Comparison of ENCODE assay signal across 12 cellular contexts in genomic region chr2:75548036-75548573, GRCh38. TPM values are rescaled to one million over a fixed set of nuclear protein-coding genes. Genes with fewer than 3 reads are reported as not detected.
DNase-seq lines count a peak whose midpoint lies in the region; ATAC-seq and TF ChIP-seq lines count a peak whose summit lies in the region.
"Had no signal": no experiment of that assay in that cellular context is flagged by ENCODE, and none has a peak within 500 bp of the region (broad histone marks: within the 10 kb centered on the region; RNA-seq: fewer than 3 reads in every experiment).

No MANE protein-coding gene starts in this region.

- H3K27me3 ChIP-seq in adipocyte (replicated peaks; ENCODE audit: control insufficient read depth, insufficient read depth, low read length) (no peaks in the 10 kb centered on the region), osteoblast (ENCODE audit: insufficient read depth, low read length) (no peaks in the 10 kb centered on the region)
- H3K27me3 ChIP-seq: body of pancreas had no signal

- no peaks in the 10 kb centered on the region for H3K36me3 ChIP-seq in adipocyte (ENCODE audit: control insufficient read depth, insufficient read depth, low read length, severe bottlenecking)
- peaks cover 31% of the 10 kb centered on the region for H3K36me3 ChIP-seq in osteoblast (ENCODE audit: insufficient read depth, low read length)

- H3K9ac ChIP-seq in adipocyte (ENCODE audit: low read length): no peak overlapping the region

- H3K27ac ChIP-seq in osteoblast (ENCODE audit: low read depth, low read length): peak overlapping the region; percentile 94
- H3K27ac ChIP-seq: body of pancreas had no signal

- H3K9me3 ChIP-seq in adipocyte (ENCODE audit: control insufficient read depth, low read length) (no peaks in the 10 kb centered on the region), osteoblast (ENCODE audit: low read depth, low read length) (no peaks in the 10 kb centered on the region)
- H3K9me3 ChIP-seq: body of pancreas had no signal

- no peak overlapping the region for H2AFZ ChIP-seq in osteoblast (ENCODE audit: low read length)

- ATAC-seq in GM21515 (IDR thresholded peaks at IDR 0.05; ENCODE audit: unreplicated experiment): no peak
- ATAC-seq: body of pancreas, Right ventricle myocardium inferior, sciatic nerve had no signal

- TF ChIP-seq CTCF in osteoblast (IDR thresholded peaks at IDR 0.05; ENCODE audit: extremely low read depth, low read depth, low read length): no peak

- DNase-seq in NCI-H82 (lab: John Stamatoyannopoulos, UW) (peak; percentile 52), NCI-H82 treated with DMSO at 0.1 percent for 48 hours (lab: John Stamatoyannopoulos, UW; ENCODE audit: unreplicated experiment) (no peak), NCI-H1436 treated with DMSO at 0.1 percent for 48 hours (lab: John Stamatoyannopoulos, UW) (peak; percentile 4), adipocyte (ENCODE audit: low read depth) (peak; percentile 41), osteoblast (ENCODE audit: insufficient read length, low spot score, missing footprints) (no peak), cerebellar cortex (ENCODE audit: low spot score) (no peak), HT-29 (ENCODE audit: low spot score) (no peak)
- DNase-seq: NCI-H2171 had no signal

- peak overlapping the region; percentile 70 for H3K4me2 ChIP-seq in osteoblast (ENCODE audit: insufficient read depth, low read length)

- H3K79me2 ChIP-seq in osteoblast (ENCODE audit: insufficient read depth, low read length): peaks cover 98% of the 10 kb centered on the region

- no peak overlapping the region for H3K4me3 ChIP-seq in adipocyte (ENCODE audit: low read length)
- H3K4me3 ChIP-seq in osteoblast (ENCODE audit: insufficient read depth, low read length): no peak overlapping the region
- H3K4me3 ChIP-seq: body of pancreas had no signal

- peaks cover 32% of the 10 kb centered on the region for H4K20me1 ChIP-seq in osteoblast (ENCODE audit: insufficient read depth, low read length)

- H3K4me1 ChIP-seq in adipocyte (ENCODE audit: control insufficient read depth, insufficient read depth, low read length) (peaks cover 2% of the 10 kb centered on the region), osteoblast (ENCODE audit: insufficient read depth, low read length) (peaks cover 26% of the 10 kb centered on the region)

RNA-seq across cellular contexts. Expression of gene EVA1A, which starts 12.6 kb away (rescaled TPM):
- 70.9 and 74.8 TPM in 2 replicates for total RNA-seq in osteoblast
- not detected in 2 replicates for total RNA-seq in HT-29 (2014; rRNA removed; shearing (Covaris generic))

Comparison
In these comparisons a context has a peak if more than half of its experiments do, and no peak if none do; other contexts are left out.
1. DNase-seq: peak in NCI-H82 (single experiment), NCI-H1436 treated with DMSO at 0.1 percent for 48 hours (single experiment) and adipocyte (single experiment); none in NCI-H82 treated with DMSO at 0.1 percent for 48 hours (single experiment), osteoblast (single experiment), cerebellar cortex (single experiment) and HT-29 (single experiment).
2. RNA of gene EVA1A, which starts 12.6 kb away (total RNA-seq): 70.9 to 74.8 TPM in osteoblast; not detected in HT-29; every median in the first group is over 10 times any median in the second.